In genomic region chr16:46947900-46948547, GRCh38 we compare ENCODE assay signal across 8 cellular contexts. TPM values are rescaled to one million over a fixed set of nuclear protein-coding genes. Genes with fewer than 3 reads are reported as not detected.
DNase-seq lines count a peak whose midpoint lies in the region; ATAC-seq and TF ChIP-seq lines count a peak whose summit lies in the region.

No MANE protein-coding gene starts in this region.

- no peaks in the 10 kb centered on the region for H3K36me3 ChIP-seq in KMS-11 (ENCODE audit: insufficient read depth)

- H3K4me1 ChIP-seq in KMS-11 (ENCODE audit: low read depth, poor library complexity, severe bottlenecking), result peaks cover 16% of the 10 kb centered on the region

- no peak overlapping the region for H3K4me3 ChIP-seq in KMS-11 (IDR thresholded peaks at IDR 0.05; ENCODE audit: insufficient read depth, low read depth, low read length)

- H3K27me3 ChIP-seq in KMS-11 (ENCODE audit: insufficient read depth, low read depth), result no peaks in the 10 kb centered on the region

- H3K4me2 ChIP-seq in KMS-11, result no peak overlapping the region

- H3K4me3 Mint-ChIP-seq in natural killer cell, result no peak overlapping the region

- H2AFZ ChIP-seq in KMS-11 (ENCODE audit: low read depth), result no peak overlapping the region

- H3K27me3 Mint-ChIP-seq in natural killer cell (ENCODE audit: low read depth in 2 of 2), result no peaks in the 10 kb centered on the region

- peak; percentile 77 for TF ChIP-seq CTCF in KMS-11 (conservative IDR thresholded peaks at IDR 0.05; ENCODE audit: low read depth, low read length)
- peak; percentile 45 for TF ChIP-seq CTCF in natural killer cell (IDR thresholded peaks at IDR 0.05)

- H3K27ac ChIP-seq in KMS-11, result no peak overlapping the region

- ATAC-seq in GM19395 (IDR thresholded peaks at IDR 0.05; ENCODE audit: unreplicated experiment), result peak; percentile 74
- ATAC-seq in natural killer cell, result peak in 2 of 3 donors; percentile 54 to 61
- no peak for ATAC-seq in HG02970 (IDR thresholded peaks at IDR 0.05; ENCODE audit: low FRiP score, unreplicated experiment)
- no peak for ATAC-seq in HG03135 (IDR thresholded peaks at IDR 0.05; ENCODE audit: unreplicated experiment)

- no peak overlapping the region for H3K27ac Mint-ChIP-seq in natural killer cell

- no peaks in the 10 kb centered on the region for H3K79me2 ChIP-seq in KMS-11 (ENCODE audit: insufficient read depth, low read depth)

- DNase-seq in DMS 273 (lab: John Stamatoyannopoulos, UW; ENCODE audit: unreplicated experiment) (peak; percentile 71), T follicular helper cell (ENCODE audit: low read depth) (peak; percentile 8), dermis blood vessel endothelial cell (peak; percentile 65), natural killer cell (no peak)

- intact Hi-C loops in natural killer cell (cut with micrococcal nuclease), result loop anchor here (2.0 kb wide), 1 partner anchor 1217 kb away; no protein-coding TSS in a partner anchor

- H4K20me1 ChIP-seq in KMS-11 (ENCODE audit: insufficient read depth), result no peaks in the 10 kb centered on the region

- H3K4me1 Mint-ChIP-seq in natural killer cell, result no peaks in the 10 kb centered on the region

- H3K36me3 Mint-ChIP-seq in natural killer cell, result no peaks in the 10 kb centered on the region

- H3K9ac ChIP-seq in KMS-11, result no peak overlapping the region

- no peaks in the 10 kb centered on the region for H3K9me3 Mint-ChIP-seq in natural killer cell

RNA-seq across cellular contexts. Expression of gene DNAJA2, which starts 25.4 kb away (rescaled TPM):
- total RNA-seq in dermis blood vessel endothelial cell (82.6 and 92.1 TPM in 2 replicates), natural killer cell (10 to 100 TPM; 71.8 to 83.2 (median 74.5) TPM)

Comparison
In these comparisons a context has a peak if more than half of its experiments do, and no peak if none do; other contexts are left out.
1. ATAC-seq: peak in GM19395 (single experiment) and natural killer cell (2 of 3); none in HG02970 (single experiment) and HG03135 (single experiment).